ENCODE assay signal across 12 cellular contexts in the genomic region with DNA sequence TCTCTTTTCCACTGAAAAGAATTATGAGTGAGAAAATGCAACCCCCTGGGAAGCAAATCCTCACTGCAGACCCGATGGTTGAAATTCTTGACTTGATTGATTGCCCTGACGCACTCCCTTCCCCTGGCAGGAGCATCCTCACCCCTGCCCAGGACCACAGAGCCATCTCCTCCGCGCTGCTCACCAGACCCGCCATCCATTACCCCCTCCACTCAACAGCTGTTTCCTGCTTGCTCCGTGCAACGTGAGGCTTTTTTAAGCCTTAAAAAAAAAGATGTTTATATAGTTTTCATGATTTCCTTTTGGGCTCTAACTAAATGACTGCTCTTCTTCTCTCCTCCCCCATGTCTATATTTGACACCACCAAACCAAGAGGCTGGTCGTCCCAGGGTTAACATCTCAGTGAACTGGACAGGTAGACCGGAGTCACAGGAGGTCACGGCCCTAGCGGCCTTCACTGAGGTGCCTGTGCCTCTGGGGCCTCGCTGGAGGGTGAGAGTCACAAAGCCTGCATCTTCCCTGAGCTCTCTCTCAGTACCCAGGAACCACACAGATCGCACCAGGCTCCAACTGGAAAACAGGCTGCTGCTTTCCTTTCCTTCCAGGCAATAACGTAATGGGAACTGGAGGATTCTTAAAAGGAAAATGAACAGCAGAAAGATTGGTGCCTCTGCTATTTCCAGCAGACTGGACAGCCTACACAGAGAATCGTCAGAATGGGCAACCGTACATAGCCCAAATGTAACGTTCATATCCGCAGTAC. TPM values are rescaled to one million over a fixed set of nuclear protein-coding genes. Genes with fewer than 3 reads are reported as not detected.
DNase-seq lines count a peak whose midpoint lies in the region; ATAC-seq and TF ChIP-seq lines count a peak whose summit lies in the region.
"Had no signal": no experiment of that assay in that cellular context is flagged by ENCODE, and none has a peak within 500 bp of the region (broad histone marks: within the 10 kb centered on the region; RNA-seq: fewer than 3 reads in every experiment).

No MANE protein-coding gene starts in this region.

- no peak for DNase-seq in activated naive CD4-positive, alpha-beta T cell (lab: John Stamatoyannopoulos, UW)
- DNase-seq in activated B cell treated with CpG ODN at 0.5 μM for 24 hours, result no peak
- peak; percentile 61 for DNase-seq in hepatic stellate cell (ENCODE audit: low spot score)
- no peak for DNase-seq in type B pancreatic cell (ENCODE audit: extremely low spot score, unreplicated experiment)
- DNase-seq in occipital lobe (lab: John Stamatoyannopoulos, UW), result no peak
- DNase-seq in right lobe of liver, result no peak
- DNase-seq: islet precursor cell, spleen had no signal

- no peaks in the 10 kb centered on the region for H3K9me3 Mint-ChIP-seq in activated naive CD4-positive, alpha-beta T cell treated with anti-CD3 and anti-CD28 coated beads, Interleukin-2, amount 50 U/mL, for 24 hours
- H3K9me3 Mint-ChIP-seq in activated B cell treated with CpG ODN at 0.5 μM for 24 hours (no peaks in the 10 kb centered on the region), type B pancreatic cell (no peaks in the 10 kb centered on the region)
- H3K9me3 Mint-ChIP-seq: natural killer cell treated with Interleukin-12 subunit alpha and Interleukin-12 subunit beta and Interleukin-15 and Interleukin-18, amount 100 ng/mL, for 72 hours had no signal

- H3K4me1 Mint-ChIP-seq in activated naive CD4-positive, alpha-beta T cell treated with anti-CD3 and anti-CD28 coated beads, Interleukin-2, amount 50 U/mL, for 24 hours, result peaks cover 26% of the 10 kb centered on the region
- H3K4me1 Mint-ChIP-seq in activated B cell treated with CpG ODN at 0.5 μM for 24 hours, result peaks cover 13% of the 10 kb centered on the region
- H3K4me1 Mint-ChIP-seq in type B pancreatic cell (ENCODE audit: unreplicated experiment), result peaks cover 33% of the 10 kb centered on the region

- no peaks in the 10 kb centered on the region for H3K36me3 Mint-ChIP-seq in activated naive CD4-positive, alpha-beta T cell treated with anti-CD3 and anti-CD28 coated beads, Interleukin-2, amount 50 U/mL, for 24 hours
- H3K36me3 Mint-ChIP-seq in activated B cell treated with CpG ODN at 0.5 μM for 24 hours (ENCODE audit: low read depth) (no peaks in the 10 kb centered on the region), type B pancreatic cell (no peaks in the 10 kb centered on the region)
- H3K36me3 Mint-ChIP-seq: natural killer cell treated with Interleukin-12 subunit alpha and Interleukin-12 subunit beta and Interleukin-15 and Interleukin-18, amount 100 ng/mL, for 72 hours had no signal

- H3K4me3 ChIP-seq in right lobe of liver, result no peak overlapping the region
- H3K4me3 ChIP-seq: spleen, vagina had no signal

- no peak overlapping the region for H3K27ac ChIP-seq in right lobe of liver
- H3K27ac ChIP-seq: spleen, vagina had no signal

- H3K4me3 Mint-ChIP-seq in activated naive CD4-positive, alpha-beta T cell treated with anti-CD3 and anti-CD28 coated beads, Interleukin-2, amount 50 U/mL, for 24 hours, result peak overlapping the region; percentile 12
- H3K4me3 Mint-ChIP-seq in activated B cell treated with CpG ODN at 0.5 μM for 24 hours, result peak overlapping the region; percentile 17
- H3K4me3 Mint-ChIP-seq in type B pancreatic cell, result peak overlapping the region; percentile 55
- H3K4me3 Mint-ChIP-seq: natural killer cell treated with Interleukin-12 subunit alpha and Interleukin-12 subunit beta and Interleukin-15 and Interleukin-18, amount 100 ng/mL, for 72 hours had no signal

- no peak overlapping the region for H3K27ac Mint-ChIP-seq in activated naive CD4-positive, alpha-beta T cell treated with anti-CD3 and anti-CD28 coated beads, Interleukin-2, amount 50 U/mL, for 24 hours
- H3K27ac Mint-ChIP-seq in activated B cell treated with CpG ODN at 0.5 μM for 24 hours (no peak overlapping the region), type B pancreatic cell (no peak overlapping the region)
- H3K27ac Mint-ChIP-seq: natural killer cell treated with Interleukin-12 subunit alpha and Interleukin-12 subunit beta and Interleukin-15 and Interleukin-18, amount 100 ng/mL, for 72 hours had no signal

- intact Hi-C loops in activated B cell treated with CpG ODN at 0.5 μM for 24 hours (cut with micrococcal nuclease), result no loop called here
- intact Hi-C loops in right lobe of liver (cut with DNase I), result no loop called here

- H3K27me3 Mint-ChIP-seq in activated naive CD4-positive, alpha-beta T cell treated with anti-CD3 and anti-CD28 coated beads, Interleukin-2, amount 50 U/mL, for 24 hours, result no peaks in the 10 kb centered on the region
- H3K27me3 Mint-ChIP-seq in activated B cell treated with CpG ODN at 0.5 μM for 24 hours (peaks cover 36% of the 10 kb centered on the region), type B pancreatic cell (peaks cover 30% of the 10 kb centered on the region)

- TF ChIP-seq CTCF in activated B cell treated with CpG ODN at 0.5 μM for 24 hours (IDR thresholded peaks at IDR 0.05), result no peak
- no peak for TF ChIP-seq CTCF in type B pancreatic cell (conservative IDR thresholded peaks at IDR 0.05)
- TF ChIP-seq CTCF in right lobe of liver (IDR thresholded peaks at IDR 0.05), result no peak

- no peak for TF ChIP-seq POLR2A in right lobe of liver (IDR thresholded peaks at IDR 0.05)

- H3K27me3 ChIP-seq in right lobe of liver, result no peaks in the 10 kb centered on the region
- H3K27me3 ChIP-seq: vagina had no signal

- no peak for ATAC-seq in activated B cell treated with CpG ODN at 0.5 μM for 24 hours (ENCODE audit: low read depth)
- no peak for ATAC-seq in GM19351 (IDR thresholded peaks at IDR 0.05; ENCODE audit: unreplicated experiment)
- no peak for ATAC-seq in right lobe of liver
- ATAC-seq: natural killer cell treated with Interleukin-12 subunit alpha and Interleukin-12 subunit beta and Interleukin-15 and Interleukin-18, amount 100 ng/mL, for 72 hours had no signal

- POLR2A ChIA-PET in activated B cell treated with CpG ODN at 0.5 μM for 24 hours (lab: Charles Lee), result no interaction called here

- no peaks in the 10 kb centered on the region for H3K36me3 ChIP-seq in right lobe of liver
- H3K36me3 ChIP-seq: spleen, vagina had no signal

- 51% methylated on average over 17 of the region's 18 CpGs for WGBS in right lobe of liver (ENCODE audit: insufficient coverage, low coverage, low lambda C conversion rate, missing lambda C conversion rate)

- CTCF ChIA-PET in activated B cell treated with CpG ODN at 0.5 μM for 24 hours (lab: Charles Lee), result no interaction called here

- no peaks in the 10 kb centered on the region for H3K9me3 ChIP-seq in right lobe of liver
- H3K9me3 ChIP-seq: spleen, vagina had no signal

- H3K4me1 ChIP-seq in right lobe of liver, result peaks cover 0 to 8% (median under 1%) of the 10 kb centered on the region in 4 donors
- H3K4me1 ChIP-seq: vagina had no signal

RNA-seq across cellular contexts. Expression of a gene that starts 49.8 kb away (rescaled TPM):
- total RNA-seq in activated B cell treated with CpG ODN at 0.5 μM for 24 hours (42.5 and 46.7 TPM in 2 replicates), type B pancreatic cell (ENCODE audit: low replicate concordance) (11.9 and 16.7 TPM in 2 replicates), occipital lobe (1,084 TPM), right lobe of liver (10 to 100 TPM in 3 of 6 experiments, 1 to 10 TPM in 3; 9.0 to 16.1 (median 10.0) TPM)

Comparison
In these comparisons a context has a peak if more than half of its experiments do, and no peak if none do; other contexts are left out.
1. RNA of a gene that starts 49.8 kb away (total RNA-seq): 1,084 TPM in occipital lobe (single experiment); 42.5 to 46.7 TPM in activated B cell treated with CpG ODN at 0.5 μM for 24 hours, 11.9 to 16.7 TPM in type B pancreatic cell and 9.0 to 16.1 TPM in right lobe of liver; every median in the first group is over 10 times any median in the second.
2. Peak in every context shown above with its lines, with median percentiles within 50 percentile points of each other: H3K4me3 Mint-ChIP-seq.